ENCODE assay signal across 17 cellular contexts in genomic region chr3:60160792-60161175, GRCh38.
DNase-seq lines count a peak whose midpoint lies in the region; ATAC-seq, FAIRE-seq and TF ChIP-seq lines count a peak whose summit lies in the region.
"Had no signal": no experiment of that assay in that cellular context is flagged by ENCODE, and none has a peak within 500 bp of the region (broad histone marks: within the 10 kb centered on the region; RNA-seq: fewer than 3 reads in every experiment).

No MANE protein-coding gene starts in this region.

- no peaks in the 10 kb centered on the region for H3K27me3 Mint-ChIP-seq in natural killer cell (ENCODE audit: low read depth in 2 of 2)
- H3K27me3 Mint-ChIP-seq in natural killer cell treated with Interleukin-12 subunit alpha and Interleukin-12 subunit beta and Interleukin-15 and Interleukin-18, amount 100 ng/mL, for 72 hours = no peaks in the 10 kb centered on the region
- H3K27me3 Mint-ChIP-seq in immature natural killer cell (ENCODE audit: low read depth in 3 of 3) = peaks cover 1 to 3% (median 2%) of the 10 kb centered on the region in 3 donors
- H3K27me3 Mint-ChIP-seq: CD4-positive, alpha-beta memory T cell had no signal

- no peak for FAIRE-seq in frontal cortex (lab: Jason Lieb, UNC)
- FAIRE-seq: A204.1, G401.6, GM12891 had no signal

- H3K4me1 Mint-ChIP-seq in natural killer cell = peaks cover 38 to 44% of the 10 kb centered on the region in 2 donors
- H3K4me1 Mint-ChIP-seq in natural killer cell treated with Interleukin-12 subunit alpha and Interleukin-12 subunit beta and Interleukin-15 and Interleukin-18, amount 100 ng/mL, for 72 hours (ENCODE audit: low read depth in 2 of 2) = peaks cover 12 to 22% of the 10 kb centered on the region in 2 donors
- peaks cover 31 to 33% of the 10 kb centered on the region in 2 donors for H3K4me1 Mint-ChIP-seq in immature natural killer cell

- H3K9ac ChIP-seq in adipocyte (ENCODE audit: low read length) = no peak overlapping the region

- H3K36me3 ChIP-seq in adipocyte (ENCODE audit: control insufficient read depth, insufficient read depth, low read length, severe bottlenecking) = no peaks in the 10 kb centered on the region
- H3K36me3 ChIP-seq: BE2C had no signal

- H3K4me1 ChIP-seq in adipocyte (ENCODE audit: control insufficient read depth, insufficient read depth, low read length) = peaks cover 20% of the 10 kb centered on the region
- H3K4me1 ChIP-seq: BE2C had no signal

- H3K9me3 ChIP-seq in adipocyte (ENCODE audit: control insufficient read depth, low read length) = no peaks in the 10 kb centered on the region
- H3K9me3 ChIP-seq: BE2C had no signal

- no peaks in the 10 kb centered on the region for H3K27me3 ChIP-seq in adipocyte (replicated peaks; ENCODE audit: control insufficient read depth, insufficient read depth, low read length)
- H3K27me3 ChIP-seq: BE2C had no signal

- no peak for TF ChIP-seq CTCF in natural killer cell (IDR thresholded peaks at IDR 0.05)

- H3K9me3 Mint-ChIP-seq in natural killer cell (no peaks in the 10 kb centered on the region), immature natural killer cell (no peaks in the 10 kb centered on the region)
- H3K9me3 Mint-ChIP-seq in natural killer cell treated with Interleukin-12 subunit alpha and Interleukin-12 subunit beta and Interleukin-15 and Interleukin-18, amount 100 ng/mL, for 72 hours = no peaks in the 10 kb centered on the region

- H3K4me3 ChIP-seq in adipocyte (ENCODE audit: low read length) = no peak overlapping the region

- peak overlapping the region; percentile 22 for H3K4me3 Mint-ChIP-seq in natural killer cell
- no peak overlapping the region for H3K4me3 Mint-ChIP-seq in natural killer cell treated with Interleukin-12 subunit alpha and Interleukin-12 subunit beta and Interleukin-15 and Interleukin-18, amount 100 ng/mL, for 72 hours
- H3K4me3 Mint-ChIP-seq in immature natural killer cell = peak overlapping the region in 3 of 5 donors; percentile 4 to 22 (median 8)
- H3K4me3 Mint-ChIP-seq: CD4-positive, alpha-beta memory T cell; HFFc6 had no signal

- intact Hi-C loops in natural killer cell (cut with micrococcal nuclease) = loop anchor here (10.0 kb wide), 1 partner anchor 146 kb away; no protein-coding TSS in a partner anchor

- no peaks in the 10 kb centered on the region for H3K36me3 Mint-ChIP-seq in natural killer cell
- H3K36me3 Mint-ChIP-seq in natural killer cell treated with Interleukin-12 subunit alpha and Interleukin-12 subunit beta and Interleukin-15 and Interleukin-18, amount 100 ng/mL, for 72 hours = no peaks in the 10 kb centered on the region
- H3K36me3 Mint-ChIP-seq in immature natural killer cell = no peaks in the 10 kb centered on the region
- H3K36me3 Mint-ChIP-seq: CD4-positive, alpha-beta memory T cell had no signal

- peak overlapping the region; percentile 48 to 58 for H3K27ac Mint-ChIP-seq in natural killer cell
- peak overlapping the region in 1 of 2 donors; percentile 14 for H3K27ac Mint-ChIP-seq in natural killer cell treated with Interleukin-12 subunit alpha and Interleukin-12 subunit beta and Interleukin-15 and Interleukin-18, amount 100 ng/mL, for 72 hours
- peak overlapping the region in 5 of 6 donors; percentile 6 to 81 (median 31) for H3K27ac Mint-ChIP-seq in immature natural killer cell
- H3K27ac Mint-ChIP-seq: HFFc6 had no signal

- DNase-seq in natural killer cell (no peak), adipocyte (ENCODE audit: low read depth) (peak; percentile 5), immature natural killer cell (no peak), medulla oblongata (ENCODE audit: extremely low spot score) (no peak), frontal cortex (ENCODE audit: low spot score in 2 of 2) (no peak)
- no peak for DNase-seq in natural killer cell treated with Interleukin-12 subunit alpha and Interleukin-12 subunit beta and Interleukin-15 and Interleukin-18, amount 100 ng/mL, for 72 hours (ENCODE audit: low spot score)
- DNase-seq in stimulated activated naive CD4-positive, alpha-beta T cell treated with Interleukin-2 at 50 U/mL for 16 hours (lab: John Stamatoyannopoulos, UW) = no peak
- DNase-seq: BE2C; CD4-positive, alpha-beta memory T cell; DMS153; DMS79 treated with DMSO at 0.1 percent for 48 hours; EL; HCEC 1CT; HFFc6 had no signal

- no peak for ATAC-seq in natural killer cell
- ATAC-seq in natural killer cell treated with Interleukin-12 subunit alpha and Interleukin-12 subunit beta and Interleukin-15 and Interleukin-18, amount 100 ng/mL, for 72 hours = no peak
